Comparison of ENCODE assay signal across 9 cellular contexts in the genomic region with DNA sequence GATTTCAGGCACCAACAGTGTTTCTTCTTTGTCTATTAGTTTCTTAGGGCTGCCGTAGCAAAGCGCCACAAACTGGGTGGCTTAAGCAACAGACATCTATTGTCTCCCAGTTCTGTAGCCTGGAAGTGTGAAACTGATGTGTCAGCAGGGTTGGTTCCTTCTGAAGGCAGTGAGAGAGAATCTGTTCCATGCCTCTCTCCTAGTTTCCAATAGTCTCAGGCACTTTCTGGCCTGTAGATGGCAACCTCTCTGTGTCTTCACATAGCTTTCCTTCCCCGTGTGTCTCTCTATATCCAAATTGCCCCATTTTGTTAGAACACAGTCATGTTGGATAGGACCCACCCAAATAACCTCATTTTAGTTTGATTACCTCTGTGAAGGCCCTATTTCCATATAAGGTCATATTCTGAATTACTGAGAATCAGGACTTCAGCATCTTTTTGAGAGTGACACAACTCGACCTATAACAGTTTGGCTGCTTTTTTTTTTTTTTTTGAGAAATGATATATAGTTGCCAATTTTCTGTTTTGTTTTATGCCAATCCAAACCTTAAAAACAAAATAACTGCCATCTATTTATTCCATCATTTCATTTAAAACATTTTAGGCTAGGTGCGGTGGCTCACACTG.
DNase-seq lines count a peak whose midpoint lies in the region; ATAC-seq and TF ChIP-seq lines count a peak whose summit lies in the region.
"Had no signal": no experiment of that assay in that cellular context is flagged by ENCODE, and none has a peak within 500 bp of the region (broad histone marks: within the 10 kb centered on the region; RNA-seq: fewer than 3 reads in every experiment).

No MANE protein-coding gene starts in this region.

- H3K27ac ChIP-seq in OCI-LY3 (ENCODE audit: low read length) (no peak overlapping the region), esophagus muscularis mucosa (replicated peaks in 1 of 4) (no peak overlapping the region)

- POLR2A ChIA-PET in activated CD8-positive, alpha-beta T cell treated with anti-CD3 and anti-CD28 coated beads for 36 hours (lab: Charles Lee) = no interaction called here

- peak; percentile 61 for DNase-seq in NCI-H345 (lab: John Stamatoyannopoulos, UW)
- no peak for DNase-seq in NCI-H345 treated with DMSO at 0.1 percent for 48 hours (lab: John Stamatoyannopoulos, UW; ENCODE audit: unreplicated experiment)
- no peak for DNase-seq in esophagus muscularis mucosa (ENCODE audit: extremely low spot score)
- DNase-seq in non-pigmented ciliary epithelial cell (ENCODE audit: low read depth) = peak; percentile 36
- DNase-seq in activated CD8-positive, alpha-beta T cell treated with anti-CD3 and anti-CD28 coated beads for 36 hours = no peak

- no peak for TF ChIP-seq EP300 in esophagus muscularis mucosa (IDR thresholded peaks at IDR 0.05)

- H3K79me2 ChIP-seq in OCI-LY3 (ENCODE audit: low read length) = no peaks in the 10 kb centered on the region

- intact Hi-C loops in esophagus muscularis mucosa (cut with DNase I) = no loop called here
- intact Hi-C loops in activated CD8-positive, alpha-beta T cell treated with anti-CD3 and anti-CD28 coated beads for 36 hours (cut with micrococcal nuclease) = no loop called here

- TF ChIP-seq CTCF in OCI-LY3 (IDR thresholded peaks at IDR 0.05; ENCODE audit: low read depth, low read length) (peak; percentile 85), esophagus muscularis mucosa (IDR thresholded peaks at IDR 0.05) (peak; percentile 4 to 26 (median 10))
- TF ChIP-seq CTCF in activated CD8-positive, alpha-beta T cell treated with anti-CD3 and anti-CD28 coated beads for 36 hours (IDR thresholded peaks at IDR 0.05) = no peak

- no peak overlapping the region for H3K4me2 ChIP-seq in OCI-LY3 (ENCODE audit: low read length)

- H3K27me3 Mint-ChIP-seq in activated CD8-positive, alpha-beta T cell treated with anti-CD3 and anti-CD28 coated beads for 36 hours = peaks cover 7% of the 10 kb centered on the region
- H3K27me3 Mint-ChIP-seq: activated naive CD8-positive, alpha-beta T cell had no signal

- H3K27me3 ChIP-seq in OCI-LY3 (ENCODE audit: low read depth, low read length) (0 out of 2 replicates have a peak, but pooled peaks cover 3% of the 10 kb centered on the region), esophagus muscularis mucosa (no peaks in the 10 kb centered on the region)

- WGBS in esophagus muscularis mucosa = 60% methylated on average over 5 of the region's 5 CpGs

- H3K4me3 Mint-ChIP-seq in activated CD8-positive, alpha-beta T cell treated with anti-CD3 and anti-CD28 coated beads for 36 hours = no peak overlapping the region
- H3K4me3 Mint-ChIP-seq: activated naive CD8-positive, alpha-beta T cell had no signal

- no peaks in the 10 kb centered on the region for H3K9me3 ChIP-seq in OCI-LY3 (ENCODE audit: insufficient read depth, low read length)
- H3K9me3 ChIP-seq in esophagus muscularis mucosa = no peaks in the 10 kb centered on the region

- H4K20me1 ChIP-seq in OCI-LY3 (ENCODE audit: insufficient read depth, low read length) = no peaks in the 10 kb centered on the region

- CTCF ChIA-PET in activated CD8-positive, alpha-beta T cell treated with anti-CD3 and anti-CD28 coated beads for 36 hours (lab: Charles Lee) = interaction anchor here (0.9 to 1.3 kb wide), 3 partner anchors 10 to 136 kb away, joined by 3 to 4 read pairs (median 3); no protein-coding TSS in a partner anchor

- ATAC-seq in HG03066 (IDR thresholded peaks at IDR 0.05; ENCODE audit: low read depth, unreplicated experiment) = peak; percentile 68
- ATAC-seq in activated CD8-positive, alpha-beta T cell treated with anti-CD3 and anti-CD28 coated beads for 36 hours = no peak
- ATAC-seq in HG02840 (IDR thresholded peaks at IDR 0.05; ENCODE audit: low FRiP score, unreplicated experiment) = no peak

- H3K36me3 Mint-ChIP-seq in activated CD8-positive, alpha-beta T cell treated with anti-CD3 and anti-CD28 coated beads for 36 hours (ENCODE audit: low read depth) = no peaks in the 10 kb centered on the region
- H3K36me3 Mint-ChIP-seq: activated naive CD8-positive, alpha-beta T cell had no signal

- no peaks in the 10 kb centered on the region for H3K9me3 Mint-ChIP-seq in activated CD8-positive, alpha-beta T cell treated with anti-CD3 and anti-CD28 coated beads for 36 hours

- TF ChIP-seq POLR2A in esophagus muscularis mucosa (IDR thresholded peaks at IDR 0.05; ENCODE audit: low read depth) = no peak

- no peak overlapping the region for H3K27ac Mint-ChIP-seq in activated CD8-positive, alpha-beta T cell treated with anti-CD3 and anti-CD28 coated beads for 36 hours
- H3K27ac Mint-ChIP-seq: activated naive CD8-positive, alpha-beta T cell had no signal

- H2AFZ ChIP-seq in OCI-LY3 (ENCODE audit: low read depth, low read length) = 0 out of 2 replicates have a peak overlapping the region, but pooled peaks have one; percentile 19

- H3K9ac ChIP-seq in OCI-LY3 (ENCODE audit: low read length) = no peak overlapping the region

- H3K36me3 ChIP-seq in OCI-LY3 (replicated peaks; ENCODE audit: low read depth, low read length) = no peaks in the 10 kb centered on the region
- H3K36me3 ChIP-seq in esophagus muscularis mucosa = no peaks in the 10 kb centered on the region

- no peaks in the 10 kb centered on the region for H3K4me1 Mint-ChIP-seq in activated CD8-positive, alpha-beta T cell treated with anti-CD3 and anti-CD28 coated beads for 36 hours (ENCODE audit: low read depth)

- peaks cover 13% of the 10 kb centered on the region for H3K4me1 ChIP-seq in OCI-LY3 (ENCODE audit: low read length)
- H3K4me1 ChIP-seq in esophagus muscularis mucosa = no peaks in the 10 kb centered on the region

- no peak overlapping the region for H3K4me3 ChIP-seq in OCI-LY3 (ENCODE audit: low read length)
- no peak overlapping the region for H3K4me3 ChIP-seq in esophagus muscularis mucosa

Comparison
In these comparisons a context has a peak if more than half of its experiments do, and no peak if none do; other contexts are left out.
1. DNase-seq: peak in NCI-H345 (single experiment) and non-pigmented ciliary epithelial cell (single experiment); none in NCI-H345 treated with DMSO at 0.1 percent for 48 hours (single experiment), esophagus muscularis mucosa (single experiment) and activated CD8-positive, alpha-beta T cell treated with anti-CD3 and anti-CD28 coated beads for 36 hours (single experiment).